Comparison of ENCODE assay signal across 17 cellular contexts in the genomic region with DNA sequence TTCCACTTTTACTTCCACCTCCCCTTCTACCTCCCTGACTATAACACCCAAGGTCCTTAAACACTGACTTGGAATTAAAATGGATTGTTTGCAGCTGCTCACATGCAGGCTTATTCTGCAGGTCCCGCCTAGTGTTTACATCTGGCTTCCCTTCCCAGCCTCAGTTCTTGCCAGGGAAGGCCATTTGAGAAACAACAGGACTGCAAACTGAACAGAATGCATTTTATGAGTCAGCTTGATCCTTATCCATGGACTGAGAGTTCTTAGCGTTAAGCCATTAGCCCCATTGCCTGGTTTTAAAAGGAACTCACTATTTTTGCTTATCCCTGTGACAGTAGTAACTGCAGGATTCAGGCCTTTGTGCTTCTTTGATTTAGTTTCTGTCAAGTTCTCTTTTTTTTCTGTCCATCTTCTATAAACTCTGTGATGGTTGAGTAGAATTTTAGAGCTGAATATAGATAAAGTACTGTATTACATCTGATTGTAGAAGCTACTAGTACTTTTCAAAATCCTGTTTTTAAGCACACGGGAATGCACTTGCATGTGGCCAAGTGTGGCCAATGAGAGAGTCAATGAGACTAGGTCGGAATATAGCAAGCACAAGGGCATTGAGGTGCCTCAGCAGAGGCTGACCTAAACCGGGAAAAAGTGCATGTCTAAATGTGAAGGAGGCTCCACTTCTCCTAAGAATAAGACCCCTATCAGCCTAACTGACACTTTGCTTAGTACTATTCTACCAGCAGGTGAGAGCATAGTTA.
A peak's percentile ranks its signal among the peaks of the same experiment; 100 is the strongest.
DNase-seq lines count a peak whose midpoint lies in the region; ATAC-seq, FAIRE-seq and TF ChIP-seq lines count a peak whose summit lies in the region.
"Had no signal": no experiment of that assay in that cellular context is flagged by ENCODE, and none has a peak within 500 bp of the region (broad histone marks: within the 10 kb centered on the region; RNA-seq: fewer than 3 reads in every experiment).

No MANE protein-coding gene starts in this region.

- ATAC-seq in pancreas: peak in 2 of 4 donors; percentile 29 to 37
- ATAC-seq: left lobe of liver, Right ventricle myocardium inferior had no signal

- peaks cover 0 to 4% (median 3%) of the 10 kb centered on the region in 3 donors for H3K27me3 Mint-ChIP-seq in CD14-positive monocyte (ENCODE audit: low read depth in 3 of 3)

- no peaks in the 10 kb centered on the region for H3K4me1 ChIP-seq in pancreas
- H3K4me1 ChIP-seq: upper lobe of left lung had no signal

- H3K36me3 Mint-ChIP-seq in CD14-positive monocyte: peaks cover 0 to under 1% of the 10 kb centered on the region in 2 donors
- H3K36me3 Mint-ChIP-seq: IgD-negative memory B cell had no signal

- peak; percentile 80 for FAIRE-seq in pancreas (lab: Jason Lieb, UNC)
- FAIRE-seq: GM12892 had no signal

- H3K4me3 ChIP-seq in fibroblast of the aortic adventitia (ENCODE audit: low read depth, low read length) (no peak overlapping the region), pancreas (no peak overlapping the region)
- H3K4me3 ChIP-seq: upper lobe of left lung had no signal

- DNase-seq in D341Med (ENCODE audit: low spot score) (peak; percentile 25), SK-N-DZ (ENCODE audit: low spot score) (peak; percentile 87), fibroblast of the aortic adventitia (ENCODE audit: low read depth) (peak; percentile 36), pancreas (no peak), CD14-positive monocyte (ENCODE audit: low spot score) (no peak), NCI-H128 (lab: John Stamatoyannopoulos, UW; ENCODE audit: unreplicated experiment) (no peak), hippocampal formation (lab: John Stamatoyannopoulos, UW) (no peak)
- no peak for DNase-seq in stimulated activated CD4-positive, alpha-beta T cell treated with anti-CD3 and anti-CD28 coated beads, Interleukin-4, amount 100 ng/mL, for 24 hours
- DNase-seq: aorta, NCI-H1436, upper lobe of left lung had no signal

- H3K36me3 ChIP-seq in pancreas: no peaks in the 10 kb centered on the region
- H3K36me3 ChIP-seq: neutrophil, upper lobe of left lung had no signal

- no peaks in the 10 kb centered on the region for H3K9me3 ChIP-seq in pancreas
- H3K9me3 ChIP-seq: neutrophil, upper lobe of left lung had no signal

- no peak overlapping the region for H3K4me3 Mint-ChIP-seq in CD14-positive monocyte
- H3K4me3 Mint-ChIP-seq: activated T-helper 1 cell treated with anti-CD3 and anti-CD28 coated beads, Interleukin-12 subunit alpha, Interleukin-12 subunit beta, Interleukin-2, Interleukin-4 antibody, amounts not matched to agents 30 ng/mL and 10 ng/mL and 1 ng/mL, durations not matched to agents 14 hours and 24 hours and 36 hours; IgD-negative memory B cell had no signal

- no peak for TF ChIP-seq CTCF in fibroblast of the aortic adventitia (IDR thresholded peaks at IDR 0.05; ENCODE audit: insufficient read depth, low read length)
- TF ChIP-seq CTCF in pancreas (IDR thresholded peaks at IDR 0.05): no peak
- no peak for TF ChIP-seq CTCF in CD14-positive monocyte (IDR thresholded peaks at IDR 0.05)

- 57 to 58% methylated on average over 5 of the region's 5 CpGs for WGBS in pancreas, 2 donors

- no peaks in the 10 kb centered on the region for H3K4me1 Mint-ChIP-seq in CD14-positive monocyte
- H3K4me1 Mint-ChIP-seq: IgD-negative memory B cell had no signal

- H3K27ac ChIP-seq in pancreas: no peak overlapping the region
- H3K27ac ChIP-seq: neutrophil, upper lobe of left lung had no signal

- no peaks in the 10 kb centered on the region for H3K27me3 ChIP-seq in pancreas
- H3K27me3 ChIP-seq: neutrophil, upper lobe of left lung had no signal

- intact Hi-C loops in pancreas (cut with DNase I): no loop called here
- intact Hi-C loops in CD14-positive monocyte (cut with micrococcal nuclease): no loop called here

- H3K9me3 Mint-ChIP-seq in CD14-positive monocyte: peaks cover under 1 to 3% (median 2%) of the 10 kb centered on the region in 7 donors
- H3K9me3 Mint-ChIP-seq: activated T-helper 1 cell treated with anti-CD3 and anti-CD28 coated beads, Interleukin-12 subunit alpha, Interleukin-12 subunit beta, Interleukin-2, Interleukin-4 antibody, amounts not matched to agents 30 ng/mL and 10 ng/mL and 1 ng/mL, durations not matched to agents 14 hours and 24 hours and 36 hours; IgD-negative memory B cell had no signal

- H3K27ac Mint-ChIP-seq in CD14-positive monocyte: no peak overlapping the region
- H3K27ac Mint-ChIP-seq: activated T-helper 1 cell treated with anti-CD3 and anti-CD28 coated beads, Interleukin-12 subunit alpha, Interleukin-12 subunit beta, Interleukin-2, Interleukin-4 antibody, amounts not matched to agents 30 ng/mL and 10 ng/mL and 1 ng/mL, durations not matched to agents 14 hours and 24 hours and 36 hours had no signal

Comparison
In these comparisons a context has a peak if more than half of its experiments do, and no peak if none do; other contexts are left out.
1. DNase-seq: peak in D341Med (single experiment), SK-N-DZ (single experiment) and fibroblast of the aortic adventitia (single experiment); none in pancreas (0 of 6), CD14-positive monocyte (single experiment), NCI-H128 (single experiment), stimulated activated CD4-positive, alpha-beta T cell treated with anti-CD3 and anti-CD28 coated beads, Interleukin-4, amount 100 ng/mL, for 24 hours (single experiment) and hippocampal formation (0 of 2).